In the genomic region with DNA sequence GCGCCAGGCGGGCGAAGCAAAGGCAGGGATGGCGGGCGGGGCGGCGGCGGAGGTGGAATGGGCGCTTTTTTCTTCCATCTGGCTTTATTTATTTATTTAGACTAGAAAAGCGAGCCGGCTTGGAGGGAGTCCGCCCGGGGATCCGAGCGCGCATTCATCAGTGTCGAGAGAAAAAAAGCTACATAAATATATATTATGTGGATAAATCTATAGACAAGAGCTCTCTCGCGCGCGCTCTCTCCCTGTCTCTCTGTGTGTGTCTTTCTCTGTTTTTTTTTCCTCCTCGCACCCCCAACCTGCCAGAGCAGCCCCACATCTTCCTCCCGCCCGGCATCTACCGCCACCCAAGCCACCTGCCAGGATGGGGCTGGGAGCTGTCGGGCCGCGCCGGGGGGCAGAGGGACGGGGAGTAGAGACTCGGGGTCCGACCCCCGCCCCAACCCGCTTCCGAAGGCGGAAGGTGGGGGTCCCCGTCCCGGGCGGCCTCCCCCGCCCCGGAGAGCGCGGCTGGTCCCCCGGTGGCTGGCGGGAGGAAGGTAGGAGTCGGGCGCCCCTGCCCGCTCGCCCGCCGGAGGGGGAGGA, we compare ENCODE assay signal across 8 cellular contexts. TPM values are rescaled to one million over a fixed set of nuclear protein-coding genes. Genes with fewer than 3 reads are reported as not detected.
A peak's percentile ranks its signal among the peaks of the same experiment; 100 is the strongest.
DNase-seq lines count a peak whose midpoint lies in the region; ATAC-seq, FAIRE-seq and TF ChIP-seq lines count a peak whose summit lies in the region.

No MANE protein-coding gene starts in this region.

- peaks cover 8 to 21% of the 10 kb centered on the region in 2 donors for H3K4me1 ChIP-seq in ascending aorta
- peaks cover 3% of the 10 kb centered on the region for H3K4me1 ChIP-seq in keratinocyte (ENCODE audit: control insufficient read depth, extremely low read depth, insufficient read depth, low read length)
- H3K4me1 ChIP-seq in thymus (ENCODE audit: control insufficient read depth, insufficient read depth, low read length) = no peaks in the 10 kb centered on the region

- no peak for FAIRE-seq in keratinocyte (lab: Jason Lieb, UNC)

- peaks cover 16% of the 10 kb centered on the region for H3K4me1 Mint-ChIP-seq in activated CD4-positive, alpha-beta T cell treated with anti-CD3 and anti-CD28 coated beads for 36 hours

- CTCF ChIA-PET in activated CD4-positive, alpha-beta T cell treated with anti-CD3 and anti-CD28 coated beads for 36 hours (lab: Charles Lee) = no interaction called here

- H3K27me3 ChIP-seq in ascending aorta = no peaks in the 10 kb centered on the region
- peaks cover 60% of the 10 kb centered on the region for H3K27me3 ChIP-seq in keratinocyte (ENCODE audit: control insufficient read depth, extremely low read depth, insufficient read depth, low read length)
- peaks cover 50% of the 10 kb centered on the region for H3K27me3 ChIP-seq in thymus (ENCODE audit: control insufficient read depth, insufficient read depth)

- no peaks in the 10 kb centered on the region for H3K9me1 ChIP-seq in keratinocyte (ENCODE audit: control insufficient read depth, extremely low read depth, insufficient read depth, low read length)

- peak overlapping the region; percentile 80 for H3K4me2 ChIP-seq in keratinocyte (ENCODE audit: control insufficient read depth, extremely low read depth, insufficient read depth, low read depth, low read length)

- no peaks in the 10 kb centered on the region for H4K20me1 ChIP-seq in keratinocyte (ENCODE audit: control insufficient read depth, extremely low read depth, insufficient read depth, low read length)

- no peaks in the 10 kb centered on the region for H3K36me3 Mint-ChIP-seq in activated CD4-positive, alpha-beta T cell treated with anti-CD3 and anti-CD28 coated beads for 36 hours (ENCODE audit: low read depth)

- peaks cover 55% of the 10 kb centered on the region for H3K27me3 Mint-ChIP-seq in activated CD4-positive, alpha-beta T cell treated with anti-CD3 and anti-CD28 coated beads for 36 hours

- no peak overlapping the region for H3K27ac Mint-ChIP-seq in activated CD4-positive, alpha-beta T cell treated with anti-CD3 and anti-CD28 coated beads for 36 hours

- no peak overlapping the region for H3K9ac ChIP-seq in keratinocyte (ENCODE audit: control insufficient read depth, extremely low read depth, insufficient read depth, low read length)

- no peaks in the 10 kb centered on the region for H3K79me2 ChIP-seq in keratinocyte (ENCODE audit: control insufficient read depth, insufficient read depth, low read length)

- dilution Hi-C loops in keratinocyte (cut with MboI; ENCODE audit: extremely low pct_ligation_motif_present, low sequenced_read_pairs) = no loop called here

- H3K9me3 ChIP-seq in ascending aorta (no peaks in the 10 kb centered on the region), keratinocyte (ENCODE audit: control insufficient read depth, low read depth, low read length) (no peaks in the 10 kb centered on the region), thymus (ENCODE audit: control insufficient read depth) (no peaks in the 10 kb centered on the region)

- no peak overlapping the region for H3K27ac ChIP-seq in ascending aorta
- no peak overlapping the region for H3K27ac ChIP-seq in keratinocyte (ENCODE audit: control insufficient read depth, insufficient read depth, low read length)
- no peak overlapping the region for H3K27ac ChIP-seq in thymus (ENCODE audit: low read depth)

- DNase-seq in activated CD4-positive, alpha-beta T cell treated with anti-CD3 and anti-CD28 coated beads for 36 hours = no peak
- no peak for DNase-seq in activated CD4-positive, alpha-beta T cell treated with anti-CD3 and anti-CD28 coated beads, Interleukin-2, amount 50 U/mL, for 4 hours
- DNase-seq in ascending aorta (ENCODE audit: low spot score in 2 of 2) (no peak), keratinocyte (ENCODE audit: low read depth, low spot score) (no peak), cerebellum (ENCODE audit: low spot score) (no peak), OCI-M1 (lab: John Stamatoyannopoulos, UW) (no peak)

- H3K4me3 Mint-ChIP-seq in activated CD4-positive, alpha-beta T cell treated with anti-CD3 and anti-CD28 coated beads for 36 hours = peak overlapping the region; percentile 35

- WGBS in thymus = 2% methylated on average over 51 of the region's 51 CpGs

- no peak overlapping the region for H2AFZ ChIP-seq in keratinocyte (ENCODE audit: control insufficient read depth, low read length)

- no peaks in the 10 kb centered on the region for H3K9me3 Mint-ChIP-seq in activated CD4-positive, alpha-beta T cell treated with anti-CD3 and anti-CD28 coated beads for 36 hours (ENCODE audit: low read depth)

- peak overlapping the region; percentile 65 to 66 for H3K4me3 ChIP-seq in ascending aorta
- H3K4me3 ChIP-seq in keratinocyte (ENCODE audit: control insufficient read depth in 2 of 3, extremely low read depth in 1 of 3, insufficient read depth in 2 of 3, low read depth in 1 of 3, low read length in 3 of 3) = peak overlapping the region; percentile 38 to 73 (median 64)
- H3K4me3 ChIP-seq in thymus (ENCODE audit: low read length) = peak overlapping the region; percentile 31

- intact Hi-C loops in activated CD4-positive, alpha-beta T cell treated with anti-CD3 and anti-CD28 coated beads for 36 hours (cut with DNase I, micrococcal nuclease) = no loop called here
- intact Hi-C loops in ascending aorta (cut with DNase I) = no loop called here

- POLR2A ChIA-PET in activated CD4-positive, alpha-beta T cell treated with anti-CD3 and anti-CD28 coated beads for 36 hours (lab: Charles Lee) = no interaction called here

- H3K36me3 ChIP-seq in ascending aorta (no peaks in the 10 kb centered on the region), keratinocyte (ENCODE audit: control insufficient read depth in 2 of 2, extremely low read depth in 1 of 2, insufficient read depth in 2 of 2, low read length in 2 of 2) (no peaks in the 10 kb centered on the region), thymus (ENCODE audit: control insufficient read depth, insufficient read depth) (no peaks in the 10 kb centered on the region)

- no peak for TF ChIP-seq CTCF in ascending aorta (IDR thresholded peaks at IDR 0.05)
- no peak for TF ChIP-seq CTCF in keratinocyte (optimal IDR thresholded peaks at IDR 0.05 in 1 of 3, IDR thresholded peaks at IDR 0.05 in 1 of 3, conservative IDR thresholded peaks at IDR 0.05 in 1 of 3; ENCODE audit: extremely low read depth in 1 of 3, insufficient read depth in 2 of 3, low read length in 3 of 3)

- no peak for ATAC-seq in activated CD4-positive, alpha-beta T cell treated with anti-CD3 and anti-CD28 coated beads for 36 hours
- no peak for ATAC-seq in GM18520 (IDR thresholded peaks at IDR 0.05; ENCODE audit: unreplicated experiment)

RNA-seq across cellular contexts. Expression of gene CELF4, which starts 1.0 kb away (rescaled TPM):
- not detected for total RNA-seq in activated CD4-positive, alpha-beta T cell treated with anti-CD3 and anti-CD28 coated beads for 36 hours
- total RNA-seq in ascending aorta (not detected), cerebellum (62.9 TPM)
- polyA plus RNA-seq in keratinocyte (not detected in 3 replicates), thymus (0.39 TPM)
- not detected for polyA plus RNA-seq in keratinocyte (2011; ENCODE audit: low read depth)
- not detected in 2 replicates for polyA plus RNA-seq in keratinocyte (2011; cell fraction: cytosol; rRNA removed)
- polyA plus RNA-seq in keratinocyte (2011; cell fraction: nucleus; rRNA removed) = not detected in 2 replicates
- not detected in 2 replicates for polyA plus RNA-seq in keratinocyte (2012; ENCODE audit: low replicate concordance)
- not detected in 3 replicates for polyA minus RNA-seq in keratinocyte
- not detected for polyA minus RNA-seq in keratinocyte (2011; cell fraction: cytosol; rRNA and poly(A)+ RNA removed)
- not detected in 2 replicates for polyA minus RNA-seq in keratinocyte (2011; cell fraction: nucleus; rRNA and poly(A)+ RNA removed)

Comparison
In these comparisons a context has a peak if more than half of its experiments do, and no peak if none do; other contexts are left out.
1. RNA of gene CELF4, which starts 1.0 kb away (total RNA-seq): 62.9 TPM in cerebellum (single experiment); not detected in activated CD4-positive, alpha-beta T cell treated with anti-CD3 and anti-CD28 coated beads for 36 hours and not detected in ascending aorta (single experiment); every median in the first group is over 10 times any median in the second.
2. Peak in every context shown above with its lines, with median percentiles within 50 percentile points of each other: H3K4me3 ChIP-seq.